1 cellular context compared by ENCODE assay signal in the genomic region with DNA sequence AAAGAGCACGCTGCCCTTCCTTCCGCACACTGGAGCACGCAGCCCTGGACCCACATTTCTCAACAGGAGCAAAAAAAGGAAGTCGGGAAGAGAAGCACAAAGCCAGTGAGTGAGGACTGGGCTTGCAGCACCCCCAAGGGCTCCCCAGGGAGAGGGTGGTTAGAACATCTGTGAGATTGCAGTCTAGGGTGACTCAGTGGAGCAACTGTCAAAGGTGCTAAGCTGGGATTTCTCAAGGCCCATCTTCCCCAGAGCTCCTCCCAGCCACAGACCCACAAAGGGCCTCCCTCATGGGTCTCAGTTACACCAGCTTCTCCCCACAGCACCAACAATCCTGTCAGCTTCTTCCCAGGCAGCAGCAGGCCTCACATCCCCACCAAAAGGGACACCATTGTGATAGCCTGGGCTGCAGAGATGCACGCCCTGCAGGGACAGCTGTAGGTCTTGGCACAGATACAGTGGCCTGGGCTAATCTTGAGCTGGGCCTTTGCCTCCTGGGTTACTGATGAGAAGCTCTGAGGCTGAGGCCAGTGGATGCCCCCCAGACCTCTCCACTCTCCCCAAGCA.
TF ChIP-seq lines count a peak whose summit lies in the region.

No MANE protein-coding gene starts in this region.

TF ChIP-seq in H1, 55 proteins besides CTCF, POLR2A, EP300 and RAD21:
- TF ChIP-seq NANOG (IDR thresholded peaks at IDR 0.05; ENCODE audit: insufficient read depth, low read depth, low read length, poor library complexity, severe bottlenecking), result no peak
- no peak for TF ChIP-seq HDAC2 (IDR thresholded peaks at IDR 0.05; ENCODE audit: borderline replicate concordance in 1 of 2, low read depth in 2 of 2, low read length in 2 of 2)
- TF ChIP-seq CBX8 (IDR thresholded peaks at IDR 0.05; ENCODE audit: borderline replicate concordance, low read depth, low read length), result no peak
- TF ChIP-seq SP2 (IDR thresholded peaks at IDR 0.05; ENCODE audit: low read length), result no peak
- no peak for TF ChIP-seq SP1 (IDR thresholded peaks at IDR 0.05; ENCODE audit: low read depth, low read length)
- no peak for TF ChIP-seq SIN3A (conservative IDR thresholded peaks at IDR 0.05 in 1 of 2, IDR thresholded peaks at IDR 0.05 in 1 of 2; ENCODE audit: low read depth in 1 of 2, low read length in 2 of 2)
- no peak for TF ChIP-seq CTBP2 (IDR thresholded peaks at IDR 0.05; ENCODE audit: borderline replicate concordance, insufficient read depth, insufficient read length, low read length)
- TF ChIP-seq, protein P1, sequence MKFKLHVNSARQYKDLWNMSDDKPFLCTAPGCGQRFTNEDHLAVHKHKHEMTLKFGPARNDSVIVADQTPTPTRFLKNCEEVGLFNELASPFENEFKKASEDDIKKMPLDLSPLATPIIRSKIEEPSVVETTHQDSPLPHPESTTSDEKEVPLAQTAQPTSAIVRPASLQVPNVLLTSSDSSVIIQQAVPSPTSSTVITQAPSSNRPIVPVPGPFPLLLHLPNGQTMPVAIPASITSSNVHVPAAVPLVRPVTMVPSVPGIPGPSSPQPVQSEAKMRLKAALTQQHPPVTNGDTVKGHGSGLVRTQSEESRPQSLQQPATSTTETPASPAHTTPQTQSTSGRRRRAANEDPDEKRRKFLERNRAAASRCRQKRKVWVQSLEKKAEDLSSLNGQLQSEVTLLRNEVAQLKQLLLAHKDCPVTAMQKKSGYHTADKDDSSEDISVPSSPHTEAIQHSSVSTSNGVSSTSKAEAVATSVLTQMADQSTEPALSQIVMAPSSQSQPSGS (IDR thresholded peaks at IDR 0.05; ENCODE audit: low read length), result no peak
- no peak for TF ChIP-seq NRF1 (IDR thresholded peaks at IDR 0.05; ENCODE audit: low read depth, low read length)
- no peak for TF ChIP-seq ZNF274 (IDR thresholded peaks at IDR 0.05; ENCODE audit: borderline replicate concordance, extremely low read depth, low read length)
- no peak for TF ChIP-seq BACH1 (IDR thresholded peaks at IDR 0.05; ENCODE audit: low read length)
- TF ChIP-seq GABPA (IDR thresholded peaks at IDR 0.05; ENCODE audit: borderline replicate concordance, insufficient read depth, low read length), result no peak
- TF ChIP-seq JUND (IDR thresholded peaks at IDR 0.05; ENCODE audit: low read length), result no peak
- no peak for TF ChIP-seq ASH2L (IDR thresholded peaks at IDR 0.05; ENCODE audit: low read length)
- no peak for TF ChIP-seq BRCA1 (IDR thresholded peaks at IDR 0.05; ENCODE audit: low read depth, low read length)
- TF ChIP-seq RNF2 (IDR thresholded peaks at IDR 0.05; ENCODE audit: borderline replicate concordance, low read depth, low read length, missing control alignments, poor library complexity, severe bottlenecking), result no peak
- no peak for TF ChIP-seq CHD2 (IDR thresholded peaks at IDR 0.05; ENCODE audit: low read length)
- TF ChIP-seq HDAC6 (IDR thresholded peaks at IDR 0.05; ENCODE audit: low read depth, low read length), result no peak
- no peak for TF ChIP-seq POU5F1 (IDR thresholded peaks at IDR 0.05; ENCODE audit: low read depth, low read length)
